Comparison of ENCODE assay signal across 9 cellular contexts in genomic region chr16:49859139-49859947, GRCh38. TPM values are rescaled to one million over a fixed set of nuclear protein-coding genes. Genes with fewer than 3 reads are reported as not detected.
DNase-seq lines count a peak whose midpoint lies in the region; ATAC-seq and TF ChIP-seq lines count a peak whose summit lies in the region.
"Had no signal": no experiment of that assay in that cellular context is flagged by ENCODE, and none has a peak within 500 bp of the region (broad histone marks: within the 10 kb centered on the region; RNA-seq: fewer than 3 reads in every experiment).

No MANE protein-coding gene starts in this region.

- H3K9me3 ChIP-seq in body of pancreas (no peaks in the 10 kb centered on the region), left lung (no peaks in the 10 kb centered on the region), suprapubic skin (no peaks in the 10 kb centered on the region)

- TF ChIP-seq POLR2A in body of pancreas (IDR thresholded peaks at IDR 0.05) = peak; percentile 34 to 76 (median 74)
- TF ChIP-seq POLR2A in suprapubic skin (IDR thresholded peaks at IDR 0.05) = no peak

- H3K36me3 ChIP-seq in body of pancreas (replicated peaks in 1 of 2; ENCODE audit: insufficient read depth in 1 of 2, low read depth in 2 of 2) (no peaks in the 10 kb centered on the region), left lung (no peaks in the 10 kb centered on the region), suprapubic skin (no peaks in the 10 kb centered on the region)

- ATAC-seq in body of pancreas (peak; percentile 15), left lung (peak; percentile 3), HG03457 (IDR thresholded peaks at IDR 0.05; ENCODE audit: unreplicated experiment) (no peak), GM19452 (IDR thresholded peaks at IDR 0.05; ENCODE audit: unreplicated experiment) (no peak), GM19455 (IDR thresholded peaks at IDR 0.05; ENCODE audit: unreplicated experiment) (no peak)

- intact Hi-C loops in body of pancreas (cut with DNase I) = no loop called here
- intact Hi-C loops in left lung (cut with DNase I) = no loop called here

- H3K27me3 ChIP-seq in body of pancreas = no peaks in the 10 kb centered on the region
- H3K27me3 ChIP-seq in left lung = peaks cover 12 to 80% of the 10 kb centered on the region in 2 donors
- H3K27me3 ChIP-seq in suprapubic skin = peaks cover 8% of the 10 kb centered on the region

- WGBS in body of pancreas, 2 donors = 3 to 6% methylated on average over 14 to 28 of the region's 28 CpGs
- 8% methylated on average over 26 of the region's 28 CpGs for WGBS in suprapubic skin

- TF ChIP-seq EP300 in suprapubic skin (IDR thresholded peaks at IDR 0.05) = no peak

- H3K4me1 ChIP-seq in body of pancreas (peaks cover 26% of the 10 kb centered on the region), left lung (peaks cover 4 to 27% of the 10 kb centered on the region in 2 donors), suprapubic skin (peaks cover 35% of the 10 kb centered on the region)

- H3K4me3 ChIP-seq in body of pancreas (peak overlapping the region; percentile 39 to 74), left lung (peak overlapping the region; percentile 25 to 66), suprapubic skin (peak overlapping the region; percentile 79)

- H3K27ac ChIP-seq in body of pancreas (peak overlapping the region; percentile 77 to 98 (median 92)), left lung (peak overlapping the region; percentile 77 to 81), suprapubic skin (peak overlapping the region; percentile 80)

- DNase-seq in NCI-H2227 (lab: John Stamatoyannopoulos, UW; ENCODE audit: unreplicated experiment) = peak; percentile 21
- no peak for DNase-seq in NCI-H2227 treated with DMSO at 0.1 percent for 48 hours (lab: John Stamatoyannopoulos, UW)
- peak; percentile 74 to 80 (median 77) for DNase-seq in body of pancreas
- no peak for DNase-seq in left lung
- peak in 1 of 2 donors; percentile 85 for DNase-seq in suprapubic skin (ENCODE audit: low spot score in 2 of 2)

- TF ChIP-seq CTCF in body of pancreas (IDR thresholded peaks at IDR 0.05) (peak in 1 of 7 experiments; percentile 5), left lung (IDR thresholded peaks at IDR 0.05) (no peak), suprapubic skin (IDR thresholded peaks at IDR 0.05) (no peak)

RNA-seq across cellular contexts. Expression of gene ZNF423, which starts 3.4 kb away (rescaled TPM):
- total RNA-seq in body of pancreas (1 to 10 TPM; 4.2 to 9.2 TPM), left lung (1 to 10 TPM; 7.8 to 8.2 TPM), suprapubic skin (1 to 10 TPM; 1.3 to 5.3 (median 1.9) TPM)
- total RNA-seq: HT-29 had no signal

Comparison
In these comparisons a context has a peak if more than half of its experiments do, and no peak if none do; other contexts are left out.
1. DNase-seq: peak in NCI-H2227 (single experiment) and body of pancreas (4 of 4); none in NCI-H2227 treated with DMSO at 0.1 percent for 48 hours (single experiment) and left lung (0 of 2).
2. ATAC-seq: peak in body of pancreas (single experiment) and left lung (single experiment); none in HG03457 (single experiment), GM19452 (single experiment) and GM19455 (single experiment).
3. POLR2A ChIP-seq: peak in body of pancreas (3 of 3); none in suprapubic skin (0 of 2).
4. Peak in every context shown above with its lines, with median percentiles within 50 percentile points of each other: H3K27ac ChIP-seq and H3K4me3 ChIP-seq.